26 cellular contexts compared by ENCODE assay signal in the genomic region with DNA sequence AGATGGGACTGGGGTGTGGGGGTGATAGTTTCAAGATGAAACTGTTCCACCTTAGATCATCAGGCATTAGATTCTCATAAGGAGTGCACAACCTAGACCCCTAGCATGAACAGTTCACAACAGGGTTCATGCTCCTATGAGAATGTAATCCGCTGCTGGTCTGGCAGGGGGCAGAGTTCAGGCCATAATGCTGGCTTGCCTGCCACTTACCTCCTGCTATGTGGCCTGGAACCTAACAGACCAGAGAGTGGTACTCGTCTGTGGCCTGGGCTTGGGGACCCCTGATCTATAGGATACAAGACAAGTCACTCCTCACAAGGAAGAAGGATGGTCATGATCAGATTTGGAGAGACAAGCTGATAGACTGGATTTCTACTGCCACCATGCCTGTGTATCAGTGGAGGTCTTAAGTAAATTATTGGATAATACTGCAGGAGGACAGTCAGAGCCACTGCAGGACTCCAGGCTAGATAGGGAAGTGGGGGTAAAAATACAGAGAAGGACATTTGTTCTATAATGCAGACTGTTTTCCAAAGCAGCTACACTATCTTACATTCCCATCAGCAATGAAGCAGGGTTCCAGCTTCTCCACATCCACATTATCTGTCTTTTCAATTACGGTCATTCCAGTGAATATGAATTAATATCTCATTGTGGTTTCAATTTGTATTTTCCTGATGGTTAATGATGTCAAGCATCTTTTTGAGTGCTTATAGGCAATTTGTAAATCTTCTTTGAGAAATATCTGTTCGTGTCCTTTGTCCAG. TPM values are rescaled to one million over a fixed set of nuclear protein-coding genes. Genes with fewer than 3 reads are reported as not detected.
DNase-seq lines count a peak whose midpoint lies in the region; ATAC-seq, FAIRE-seq and TF ChIP-seq lines count a peak whose summit lies in the region.
"Had no signal": no experiment of that assay in that cellular context is flagged by ENCODE, and none has a peak within 500 bp of the region (broad histone marks: within the 10 kb centered on the region; RNA-seq: fewer than 3 reads in every experiment).

No MANE protein-coding gene starts in this region.

- no peak for TF ChIP-seq EP300 in A549 (IDR thresholded peaks at IDR 0.05)

- POLR2A ChIA-PET in A549 (lab: Yijun Ruan, JAX), result no interaction called here

- no peak for TF ChIP-seq CTCF in A549 (IDR thresholded peaks at IDR 0.05)
- TF ChIP-seq CTCF in WERI-Rb-1 (IDR thresholded peaks at IDR 0.05; ENCODE audit: low read depth, low read length), result 0 out of 2 replicates have a peak, but pooled peaks have one; percentile 8

- H3K9me3 ChIP-seq in A549 (no peaks in the 10 kb centered on the region), WERI-Rb-1 (ENCODE audit: severe bottlenecking) (no peaks in the 10 kb centered on the region)

- H3K4me1 ChIP-seq in A549, result no peaks in the 10 kb centered on the region

- H3K27me3 ChIP-seq in WERI-Rb-1 (ENCODE audit: insufficient read depth, low read depth, severe bottlenecking), result peaks cover 18% of the 10 kb centered on the region

- no peak for FAIRE-seq in A549 (lab: Jason Lieb, UNC)

- no peak overlapping the region for H3K4me2 ChIP-seq in A549

- H3K4me3 ChIP-seq in A549, result no peak overlapping the region
- H3K4me3 ChIP-seq in WERI-Rb-1 (ENCODE audit: low read depth, low read length), result no peak overlapping the region

- no peak for TF ChIP-seq RAD21 in A549 (conservative IDR thresholded peaks at IDR 0.05 in 1 of 2, IDR thresholded peaks at IDR 0.05 in 1 of 2)

- H3K36me3 ChIP-seq in WERI-Rb-1, result no peaks in the 10 kb centered on the region

- 22% methylated on average over 4 of the region's 4 CpGs for WGBS in A549 (ENCODE audit: missing lambda C conversion rate)

- no peak for TF ChIP-seq POLR2A in A549 (IDR thresholded peaks at IDR 0.05; ENCODE audit: low read length)

- ATAC-seq in A549, result peak; percentile 43 to 52; a peak in 3 of 6 replicates
- ATAC-seq in left lobe of liver, result peak; percentile 69

- no peak overlapping the region for H3K27ac ChIP-seq in A549
- no peak overlapping the region for H3K27ac ChIP-seq in WERI-Rb-1
- H3K27ac ChIP-seq: 22Rv1, C4-2B had no signal

- DNase-seq in A549 (ENCODE audit: low read depth in 1 of 2, low spot score in 1 of 2), result no peak
- DNase-seq in NAMALWA (ENCODE audit: low spot score), result peak; percentile 2
- no peak for DNase-seq in WERI-Rb-1
- no peak for DNase-seq in left lobe of liver (ENCODE audit: low spot score)
- DNase-seq in DMS153 (lab: John Stamatoyannopoulos, UW), result no peak
- DNase-seq in amniotic stem cell (lab: John Stamatoyannopoulos, UW), result no peak
- DNase-seq in AG08395 (ENCODE audit: low spot score), result no peak
- no peak for DNase-seq in SK-N-DZ (ENCODE audit: low spot score)
- DNase-seq: AML-193; Calu3; CD8-positive, alpha-beta memory T cell; GF-D8; H7; HFFc6; KG1; NCI-H1105; NCI-H146; NCI-H2029; NCI-H226; NCI-H510A treated with DMSO at 0.1 percent for 48 hours; NCI-H748 treated with DMSO at 0.1 percent for 48 hours; OCI-M1; Right ventricle myocardium superior had no signal

- CTCF ChIA-PET in A549 (lab: Yijun Ruan, JAX), result no interaction called here

TF ChIP-seq in A549, 52 proteins besides CTCF, POLR2A, EP300 and RAD21:
- TF ChIP-seq, protein P1, sequence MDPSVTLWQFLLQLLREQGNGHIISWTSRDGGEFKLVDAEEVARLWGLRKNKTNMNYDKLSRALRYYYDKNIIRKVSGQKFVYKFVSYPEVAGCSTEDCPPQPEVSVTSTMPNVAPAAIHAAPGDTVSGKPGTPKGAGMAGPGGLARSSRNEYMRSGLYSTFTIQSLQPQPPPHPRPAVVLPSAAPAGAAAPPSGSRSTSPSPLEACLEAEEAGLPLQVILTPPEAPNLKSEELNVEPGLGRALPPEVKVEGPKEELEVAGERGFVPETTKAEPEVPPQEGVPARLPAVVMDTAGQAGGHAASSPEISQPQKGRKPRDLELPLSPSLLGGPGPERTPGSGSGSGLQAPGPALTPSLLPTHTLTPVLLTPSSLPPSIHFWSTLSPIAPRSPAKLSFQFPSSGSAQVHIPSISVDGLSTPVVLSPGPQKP (IDR thresholded peaks at IDR 0.05; ENCODE audit: low read depth, low read length), result no peak
- TF ChIP-seq HEYL (CRISPR knock-in tag; IDR thresholded peaks at IDR 0.05) (no peak), RARB (CRISPR knock-in tag; IDR thresholded peaks at IDR 0.05) (no peak), POLR2AphosphoS2 (conservative IDR thresholded peaks at IDR 0.05; ENCODE audit: low read length) (no peak), TFCP2L1 (CRISPR knock-in tag; IDR thresholded peaks at IDR 0.05) (no peak), TP53 (CRISPR knock-in tag; IDR thresholded peaks at IDR 0.05) (no peak), CHD2 (IDR thresholded peaks at IDR 0.05; ENCODE audit: low read length, partially characterized antibody) (no peak), EHMT2 (IDR thresholded peaks at IDR 0.05; ENCODE audit: low read depth) (no peak), ZNF302 (CRISPR knock-in tag; IDR thresholded peaks at IDR 0.05) (no peak), NR3C1 (IDR thresholded peaks at IDR 0.05) (no peak), SMC3 (IDR thresholded peaks at IDR 0.05) (no peak), HOXA7 (CRISPR knock-in tag; IDR thresholded peaks at IDR 0.05) (no peak), ZC3H11A (IDR thresholded peaks at IDR 0.05) (no peak), GATA3 (IDR thresholded peaks at IDR 0.05; ENCODE audit: borderline replicate concordance) (no peak), KDM1A (IDR thresholded peaks at IDR 0.05; ENCODE audit: low read depth) (no peak), FOSL2 (IDR thresholded peaks at IDR 0.05) (no peak), FOSL2 (CRISPR knock-in tag; IDR thresholded peaks at IDR 0.05) (no peak), ZFP36 (IDR thresholded peaks at IDR 0.05; ENCODE audit: borderline replicate concordance, partially characterized antibody) (no peak)

RNA-seq across cellular contexts. Expression of a gene that starts 28.8 kb away (rescaled TPM):
- polyA plus RNA-seq in A549 (2011; rRNA removed) (under 0.01 TPM in 1 of 2 replicates, not detected in the other), A549 (2017; fragmentation: RNase III; extraction: RNeasy Plus Mini Kit Qiagen cat#74134 plus additional on column Dnase treatment) (not detected in 3 replicates)
- polyA plus RNA-seq in A549 (2012; cell fraction: cytosol; rRNA removed), result not detected in 2 replicates
- not detected in 2 replicates for polyA plus RNA-seq in A549 (2012; cell fraction: nucleus; rRNA removed)
- not detected in 2 replicates for polyA minus RNA-seq in A549 (2011; rRNA and poly(A)+ RNA removed)
- 2,405 TPM for total RNA-seq in left lobe of liver
- polyA plus RNA-seq in SK-N-DZ (2014; cell fraction: cytosol; rRNA removed), result not detected in 2 replicates
- not detected in 2 replicates for polyA plus RNA-seq in SK-N-DZ (2014; cell fraction: nucleus; rRNA removed)
- total RNA-seq: CD8-positive, alpha-beta memory T cell; HFFc6; SK-MEL-5 had no signal
- polyA plus RNA-seq: CD8-positive, alpha-beta memory T cell had no signal

RNA-seq across cellular contexts. Expression of a gene that starts 51.1 kb away (rescaled TPM):
- polyA plus RNA-seq in A549 (2011; rRNA removed), result not detected in 2 replicates
- not detected in 2 replicates for polyA plus RNA-seq in A549 (2012; cell fraction: cytosol; rRNA removed)
- not detected in 2 replicates for polyA plus RNA-seq in A549 (2012; cell fraction: nucleus; rRNA removed)
- not detected in 3 replicates for polyA plus RNA-seq in A549 (2017; fragmentation: RNase III; extraction: RNeasy Plus Mini Kit Qiagen cat#74134 plus additional on column Dnase treatment)
- not detected in 2 replicates for polyA minus RNA-seq in A549 (2011; rRNA and poly(A)+ RNA removed)
- 0.93 TPM for total RNA-seq in left lobe of liver
- polyA plus RNA-seq in SK-N-DZ (2014; cell fraction: cytosol; rRNA removed), result not detected in 2 replicates
- not detected in 2 replicates for polyA plus RNA-seq in SK-N-DZ (2014; cell fraction: nucleus; rRNA removed)
- total RNA-seq: Calu3, H7, HFFc6, Right ventricle myocardium superior had no signal
